In the genomic region with DNA sequence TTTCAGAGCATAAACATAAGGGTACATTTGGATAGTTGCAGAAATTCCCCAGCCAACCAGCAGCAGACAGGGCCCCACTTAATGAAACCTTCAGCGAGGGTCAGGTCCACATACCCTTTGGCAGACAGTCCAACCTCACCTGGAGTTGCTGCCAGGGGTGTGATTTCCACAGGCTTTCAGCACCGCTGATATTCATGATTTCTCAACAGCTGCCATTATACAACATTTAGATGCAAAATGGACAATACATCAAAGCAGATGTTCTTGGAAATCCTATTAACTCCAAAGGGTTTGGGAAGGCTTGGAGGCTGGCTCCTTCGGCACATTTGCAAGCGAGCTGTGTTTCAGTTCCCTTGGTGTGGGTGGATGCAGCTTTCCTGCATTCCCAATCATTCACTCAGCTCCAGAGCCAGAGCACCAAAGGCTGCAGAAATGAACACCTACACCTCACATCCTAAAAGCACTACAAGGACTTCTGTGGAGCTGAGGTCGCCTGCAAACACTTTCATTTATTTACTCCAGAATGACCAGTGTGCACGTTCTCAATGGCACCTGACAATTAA, we compare ENCODE assay signal across 12 cellular contexts.
"Had no signal": no experiment of that assay in that cellular context is flagged by ENCODE, and none has a peak within 500 bp of the region (broad histone marks: within the 10 kb centered on the region; RNA-seq: fewer than 3 reads in every experiment).

No MANE protein-coding gene starts in this region.

- DNase-seq: activated CD4-positive, alpha-beta T cell treated with anti-CD3 and anti-CD28 coated beads for 48 hours; activated gamma-delta T cell treated with Interleukin-2 at 50 U/mL for 16 hours; activated naive CD8-positive, alpha-beta T cell treated with anti-CD3 and anti-CD28 coated beads for 36 hours; activated T-cell treated with anti-CD3 and anti-CD28 coated beads, Interleukin-2, amount 50 U/mL, for 24 hours; brain microvascular endothelial cell; natural killer cell; psoas muscle; stimulated activated CD4-positive, alpha-beta T cell treated with anti-CD3 and anti-CD28 coated beads, Interleukin-12 subunit alpha, Interleukin-12 subunit beta, amount 100 ng/mL, for 4 hours; stimulated activated naive CD4-positive, alpha-beta T cell treated with Interleukin-2 at 50 U/mL for 16 hours; T-helper 17 cell; upper lobe of right lung had no signal

- ATAC-seq: natural killer cell, psoas muscle, T-helper 17 cell, upper lobe of right lung, WTC11 had no signal
